Comparison of ENCODE assay signal across 1 cellular context in genomic region chr18:50285071-50285470, GRCh38.
TF ChIP-seq lines count a peak whose summit lies in the region.

No MANE protein-coding gene starts in this region.

TF ChIP-seq in HCT116, 20 proteins besides CTCF, POLR2A, EP300 and RAD21 (continued from another document):
- TF ChIP-seq CEBPB (IDR thresholded peaks at IDR 0.05; ENCODE audit: low read depth) (no peak), YY1 (IDR thresholded peaks at IDR 0.05; ENCODE audit: extremely low read depth, insufficient replicate concordance, low read depth, low read length) (no peak), SP1 (IDR thresholded peaks at IDR 0.05; ENCODE audit: low read depth) (no peak), TCF7L2 (IDR thresholded peaks at IDR 0.05; ENCODE audit: borderline replicate concordance, extremely low read depth, insufficient read depth, insufficient read length) (no peak), ATF3 (IDR thresholded peaks at IDR 0.05) (no peak), ELF1 (IDR thresholded peaks at IDR 0.05; ENCODE audit: borderline replicate concordance, low read depth) (no peak), ZNF274 (IDR thresholded peaks at IDR 0.05; ENCODE audit: low read depth, low read length) (no peak), JUND (IDR thresholded peaks at IDR 0.05) (no peak), SRF (IDR thresholded peaks at IDR 0.05; ENCODE audit: low read depth) (no peak)
